Comparison of ENCODE assay signal across 8 cellular contexts in genomic region chr18:62189208-62189607, GRCh38. TPM values are rescaled to one million over a fixed set of nuclear protein-coding genes. Genes with fewer than 3 reads are reported as not detected.
DNase-seq lines count a peak whose midpoint lies in the region; ATAC-seq and TF ChIP-seq lines count a peak whose summit lies in the region.
"Had no signal": no experiment of that assay in that cellular context is flagged by ENCODE, and none has a peak within 500 bp of the region (broad histone marks: within the 10 kb centered on the region; RNA-seq: fewer than 3 reads in every experiment).

No MANE protein-coding gene starts in this region.

- peaks cover 40% of the 10 kb centered on the region for H3K4me1 ChIP-seq in OCI-LY1 (ENCODE audit: insufficient read depth, low read length, severe bottlenecking)
- peaks cover 17% of the 10 kb centered on the region for H3K4me1 ChIP-seq in endocrine pancreas (ENCODE audit: control insufficient read depth, insufficient read depth, low read length)
- H3K4me1 ChIP-seq in parathyroid adenoma = peaks cover 7% of the 10 kb centered on the region

- no peaks in the 10 kb centered on the region for H3F3A ChIP-seq in OCI-LY1 (ENCODE audit: insufficient read depth, low read length)

- no peak for TF ChIP-seq CTCF in GM12864 (IDR thresholded peaks at IDR 0.05; ENCODE audit: low read depth, low read length, missing control alignments)
- TF ChIP-seq CTCF in OCI-LY1 (IDR thresholded peaks at IDR 0.05; ENCODE audit: low read length) = no peak
- no peak for TF ChIP-seq CTCF in parathyroid adenoma (IDR thresholded peaks at IDR 0.05)

- peaks cover 79% of the 10 kb centered on the region for H3K79me2 ChIP-seq in OCI-LY1 (ENCODE audit: insufficient read depth, low read length)
- H3K79me2 ChIP-seq in parathyroid adenoma = peaks cover 60% of the 10 kb centered on the region

- no peak overlapping the region for H2AFZ ChIP-seq in OCI-LY1 (ENCODE audit: low read length)
- H2AFZ ChIP-seq in parathyroid adenoma = no peak overlapping the region

- ATAC-seq in GM21786 (IDR thresholded peaks at IDR 0.05; ENCODE audit: unreplicated experiment) = no peak

- H3K27ac ChIP-seq in OCI-LY1 (ENCODE audit: low read depth, low read length, poor library complexity, severe bottlenecking) (no peak overlapping the region), parathyroid adenoma (no peak overlapping the region)
- H3K27ac ChIP-seq: brain microvascular endothelial cell had no signal

- no peaks in the 10 kb centered on the region for H4K20me1 ChIP-seq in OCI-LY1 (ENCODE audit: insufficient read depth, low read length)

- H3K4me3 ChIP-seq in GM12864 (ENCODE audit: low read depth, low read length) (peak overlapping the region; percentile 80; the same call in 1 of the 2 replicates), OCI-LY1 (ENCODE audit: low read depth, low read length, poor library complexity, severe bottlenecking) (peak overlapping the region; percentile 98), endocrine pancreas (ENCODE audit: control insufficient read depth, insufficient read depth, low read length) (peak overlapping the region; percentile 99), parathyroid adenoma (ENCODE audit: low read depth, low read length) (no peak overlapping the region)

- H3K36me3 ChIP-seq in OCI-LY1 (ENCODE audit: insufficient read depth, low read length) = peaks cover 27% of the 10 kb centered on the region
- H3K36me3 ChIP-seq in endocrine pancreas (ENCODE audit: control insufficient read depth, insufficient read depth, low read length) = no peaks in the 10 kb centered on the region
- H3K36me3 ChIP-seq in parathyroid adenoma (ENCODE audit: control insufficient read depth, insufficient read depth, low read length) = no peaks in the 10 kb centered on the region
- H3K36me3 ChIP-seq: brain microvascular endothelial cell had no signal

- no peaks in the 10 kb centered on the region for H3K27me3 ChIP-seq in OCI-LY1 (ENCODE audit: insufficient read depth, low read length)
- no peaks in the 10 kb centered on the region for H3K27me3 ChIP-seq in endocrine pancreas (ENCODE audit: control insufficient read depth, insufficient read depth, low read length)
- H3K27me3 ChIP-seq in parathyroid adenoma (ENCODE audit: control insufficient read depth, insufficient read depth, low read length) = no peaks in the 10 kb centered on the region
- H3K27me3 ChIP-seq: brain microvascular endothelial cell had no signal

- H3K4me2 ChIP-seq in OCI-LY1 (ENCODE audit: low read length) (peak overlapping the region; percentile 77), parathyroid adenoma (ENCODE audit: low read length) (peak overlapping the region; percentile 51)

- DNase-seq in GM12864 (ENCODE audit: low read depth) (no peak), MV-4-11 (lab: John Stamatoyannopoulos, UW) (no peak), HT-29 (ENCODE audit: low spot score) (no peak)
- DNase-seq: brain microvascular endothelial cell had no signal

- peak overlapping the region; percentile 95; the same call in 1 of the 2 replicates for H3K9ac ChIP-seq in OCI-LY1 (ENCODE audit: low read length)
- H3K9ac ChIP-seq in endocrine pancreas (ENCODE audit: control insufficient read depth, insufficient read depth, low read length) = no peak overlapping the region
- H3K9ac ChIP-seq in parathyroid adenoma = no peak overlapping the region

- 0 out of 2 replicates have a peak, but pooled peaks cover 5% of the 10 kb centered on the region for H3K9me3 ChIP-seq in OCI-LY1 (ENCODE audit: low read length)
- H3K9me3 ChIP-seq in endocrine pancreas (ENCODE audit: control insufficient read depth, low read length) = no peaks in the 10 kb centered on the region
- no peaks in the 10 kb centered on the region for H3K9me3 ChIP-seq in parathyroid adenoma (ENCODE audit: control insufficient read depth, low read length)

- no peaks in the 10 kb centered on the region for H3K9me2 ChIP-seq in OCI-LY1 (ENCODE audit: low read depth, low read length)

RNA-seq across cellular contexts. Expression of gene RELCH, which starts 2.2 kb away (rescaled TPM):
- 21.4 and 22.6 TPM in 2 replicates for total RNA-seq in HT-29 (2014; rRNA removed; shearing (Covaris generic))

RNA-seq across cellular contexts. Expression of gene PIGN, which starts 2.4 kb away (rescaled TPM):
- 11.0 and 18.5 TPM in 2 replicates for total RNA-seq in HT-29 (2014; rRNA removed; shearing (Covaris generic))
